In genomic region chr1:1115830-1116700, GRCh38 we compare ENCODE assay signal across 1 cellular context.
TF ChIP-seq lines count a peak whose summit lies in the region.

TSS of gene C1orf159 (minus strand) at chr1:1116089. CDS start at chr1:1091543, 24,546 bp downstream.

TF ChIP-seq in HepG2, 621 proteins besides CTCF, POLR2A, EP300 and RAD21 (continued from another document and continues in another):
- TF ChIP-seq ZNF687 (CRISPR knock-in tag; IDR thresholded peaks at IDR 0.05) (peak; percentile 62; the same call in 1 of the 2 replicates), ZNF558 (CRISPR knock-in tag; IDR thresholded peaks at IDR 0.05; ENCODE audit: borderline replicate concordance) (no peak; the same call in 1 of the 2 replicates), RORA (CRISPR knock-in tag; IDR thresholded peaks at IDR 0.05) (no peak), NFYC (CRISPR knock-in tag; IDR thresholded peaks at IDR 0.05) (peak; percentile 58), ZNF563 (CRISPR knock-in tag; IDR thresholded peaks at IDR 0.05) (peak; percentile 31; the same call in 1 of the 2 replicates), ZNF740 (CRISPR knock-in tag; IDR thresholded peaks at IDR 0.05) (no peak), ATF7 (IDR thresholded peaks at IDR 0.05) (no peak), ATF7 (CRISPR knock-in tag; IDR thresholded peaks at IDR 0.05) (no peak), ZNF136 (CRISPR knock-in tag; IDR thresholded peaks at IDR 0.05; ENCODE audit: low read depth) (0 out of 2 replicates have a peak, but pooled peaks have one; percentile 54), SOX6 (IDR thresholded peaks at IDR 0.05) (no peak), SOX6 (CRISPR knock-in tag; IDR thresholded peaks at IDR 0.05) (peak; percentile 20; the same call in 1 of the 2 replicates), ZNF234 (CRISPR knock-in tag; conservative IDR thresholded peaks at IDR 0.05) (0 out of 2 replicates have a peak, but pooled peaks have one; percentile 15), RNF2 (conservative IDR thresholded peaks at IDR 0.05; ENCODE audit: low read depth) (no peak; the same call in 1 of the 2 replicates), ZNF407 (CRISPR knock-in tag; IDR thresholded peaks at IDR 0.05; ENCODE audit: not compliant biosample characterization) (no peak), GABPA (IDR thresholded peaks at IDR 0.05; ENCODE audit: low read depth, low read length) (no peak), GABPA (CRISPR knock-in tag; IDR thresholded peaks at IDR 0.05; ENCODE audit: low read depth) (peak; percentile 67), ZNF335 (CRISPR knock-in tag; IDR thresholded peaks at IDR 0.05) (0 out of 2 replicates have a peak, but pooled peaks have one; percentile 52), NCOR1 (IDR thresholded peaks at IDR 0.05; ENCODE audit: borderline replicate concordance, low read length) (peak; percentile 29; the same call in 1 of the 2 replicates), TCF12 (IDR thresholded peaks at IDR 0.05) (no peak), TCF12 (CRISPR knock-in tag; IDR thresholded peaks at IDR 0.05) (0 out of 2 replicates have a peak, but pooled peaks have one; percentile 20), ZBTB34 (CRISPR knock-in tag; IDR thresholded peaks at IDR 0.05) (no peak), ZHX2 (IDR thresholded peaks at IDR 0.05; ENCODE audit: low read depth) (0 out of 2 replicates have a peak, but pooled peaks have one; percentile 21), ZHX2 (CRISPR knock-in tag; IDR thresholded peaks at IDR 0.05; ENCODE audit: borderline replicate concordance) (peak; percentile 14; the same call in 1 of the 2 replicates), ZNF746 (CRISPR knock-in tag; IDR thresholded peaks at IDR 0.05) (0 out of 2 replicates have a peak, but pooled peaks have one; percentile 12), ISX (CRISPR knock-in tag; conservative IDR thresholded peaks at IDR 0.05) (no peak), THAP9 (CRISPR knock-in tag; IDR thresholded peaks at IDR 0.05; ENCODE audit: borderline replicate concordance) (peak; percentile 18; the same call in 1 of the 2 replicates), HNRNPL (IDR thresholded peaks at IDR 0.05; ENCODE audit: low read depth, low read length) (no peak), ZFP82 (CRISPR knock-in tag; IDR thresholded peaks at IDR 0.05; ENCODE audit: borderline replicate concordance) (0 out of 2 replicates have a peak, but pooled peaks have one; percentile 36), RBFOX2 (IDR thresholded peaks at IDR 0.05; ENCODE audit: low read depth, low read length) (peak; percentile 64), HMGXB4 (CRISPR knock-in tag; IDR thresholded peaks at IDR 0.05; ENCODE audit: borderline replicate concordance in 1 of 2, low read depth in 1 of 2) (peak in 1 of 2 experiments; percentile 26; a peak in 1 of 4 replicates)
